In genomic region chr4:75698162-75698962, GRCh38 we compare ENCODE assay signal across 8 cellular contexts. TPM values are rescaled to one million over a fixed set of nuclear protein-coding genes. Genes with fewer than 3 reads are reported as not detected.
DNase-seq lines count a peak whose midpoint lies in the region; ATAC-seq and TF ChIP-seq lines count a peak whose summit lies in the region.

No MANE protein-coding gene starts in this region.

- H3K27ac Mint-ChIP-seq in GM23338 (peak overlapping the region; percentile 60; the same call in 1 of the 2 replicates), type B pancreatic cell (no peak overlapping the region), chondrocyte (ENCODE audit: unreplicated experiment) (no peak overlapping the region)

- no peak for TF ChIP-seq POLR2A in gastroesophageal sphincter (IDR thresholded peaks at IDR 0.05)

- no peaks in the 10 kb centered on the region for H3K27me3 ChIP-seq in GM23338 (ENCODE audit: insufficient read depth)
- H3K27me3 ChIP-seq in gastroesophageal sphincter, result no peaks in the 10 kb centered on the region

- WGBS in gastroesophageal sphincter (ENCODE audit: low coverage in 1 of 2), 2 donors, result 74 to 90% methylated on average over 3 to 6 of the region's 6 CpGs

- peak; percentile 94 for ATAC-seq in GM18858 (IDR thresholded peaks at IDR 0.05; ENCODE audit: unreplicated experiment)
- ATAC-seq in GM23338, result peak; percentile 57
- ATAC-seq in gastroesophageal sphincter, result peak; percentile 58

- in situ Hi-C loops in G401 (cut with HindIII; ENCODE audit: low sequenced_read_pairs), result no loop called here

- H3K9me2 ChIP-seq in GM23338 (ENCODE audit: insufficient read depth), result no peaks in the 10 kb centered on the region

- H3K9me3 ChIP-seq in gastroesophageal sphincter, result no peaks in the 10 kb centered on the region

- H3K27ac ChIP-seq in GM23338 (ENCODE audit: low read depth), result peak overlapping the region; percentile 68; the same call in 1 of the 2 replicates
- peak overlapping the region in 3 of 4 donors; percentile 15 to 47 (median 26) for H3K27ac ChIP-seq in gastroesophageal sphincter

- H2AFZ ChIP-seq in GM23338, result no peak overlapping the region

- peaks cover 41% of the 10 kb centered on the region for H3K4me1 ChIP-seq in GM23338 (ENCODE audit: insufficient read depth)
- H3K4me1 ChIP-seq in gastroesophageal sphincter, result peaks cover 0 to 18% (median 0%) of the 10 kb centered on the region in 3 donors

- H3K9me3 Mint-ChIP-seq in GM23338 (no peaks in the 10 kb centered on the region), type B pancreatic cell (no peaks in the 10 kb centered on the region), chondrocyte (ENCODE audit: low read depth) (no peaks in the 10 kb centered on the region)

- TF ChIP-seq CTCF in GM23338 (conservative IDR thresholded peaks at IDR 0.05; ENCODE audit: low read depth in 2 of 2) (peak in 1 of 2 experiments; percentile 48; a peak in 2 of 4 replicates), gastroesophageal sphincter (IDR thresholded peaks at IDR 0.05) (no peak), type B pancreatic cell (conservative IDR thresholded peaks at IDR 0.05) (no peak), chondrocyte (IDR thresholded peaks at IDR 0.05) (no peak)

- TF ChIP-seq EP300 in gastroesophageal sphincter (IDR thresholded peaks at IDR 0.05), result no peak

- peak; percentile 60 for DNase-seq in GM23338 (ENCODE audit: low spot score)
- DNase-seq in MV-4-11 (lab: John Stamatoyannopoulos, UW), result peak; percentile 87
- DNase-seq in G401 (ENCODE audit: low spot score), result no peak
- DNase-seq in type B pancreatic cell (ENCODE audit: extremely low spot score, unreplicated experiment), result no peak
- no peak for DNase-seq in chondrocyte (ENCODE audit: low spot score)
- DNase-seq in epidermal melanocyte (ENCODE audit: insufficient read length, low spot score), result no peak

- H3K4me2 ChIP-seq in GM23338, result peak overlapping the region; percentile 42; the same call in 1 of the 2 replicates

- no peaks in the 10 kb centered on the region; the same call in none of the 2 replicates for H4K20me1 ChIP-seq in GM23338 (replicated peaks; ENCODE audit: insufficient read depth)

- no peak overlapping the region for H3K4me3 Mint-ChIP-seq in GM23338
- no peak overlapping the region for H3K4me3 Mint-ChIP-seq in type B pancreatic cell
- H3K4me3 Mint-ChIP-seq in chondrocyte (ENCODE audit: unreplicated experiment), result no peak overlapping the region

- no peak overlapping the region for H3K4me3 ChIP-seq in GM23338
- H3K4me3 ChIP-seq in gastroesophageal sphincter, result no peak overlapping the region

- H3K4me1 Mint-ChIP-seq in GM23338 (peaks cover 36% of the 10 kb centered on the region), type B pancreatic cell (ENCODE audit: unreplicated experiment) (peaks cover 9% of the 10 kb centered on the region), chondrocyte (ENCODE audit: low read depth) (no peaks in the 10 kb centered on the region)

- peaks cover 11% of the 10 kb centered on the region for H3K36me3 ChIP-seq in GM23338 (ENCODE audit: insufficient read depth)
- H3K36me3 ChIP-seq in gastroesophageal sphincter, result no peaks in the 10 kb centered on the region

- peaks cover 37% of the 10 kb centered on the region for H3K36me3 Mint-ChIP-seq in GM23338 (ENCODE audit: low read depth)
- H3K36me3 Mint-ChIP-seq in type B pancreatic cell, result peaks cover 5% of the 10 kb centered on the region
- H3K36me3 Mint-ChIP-seq in chondrocyte (ENCODE audit: low read depth), result peaks cover 4% of the 10 kb centered on the region

- peaks cover 97% of the 10 kb centered on the region for H3K79me2 ChIP-seq in GM23338 (replicated peaks; ENCODE audit: insufficient read depth)

- no peaks in the 10 kb centered on the region for H3F3A ChIP-seq in GM23338 (replicated peaks; ENCODE audit: low read depth)

- H3K27me3 Mint-ChIP-seq in GM23338 (ENCODE audit: insufficient read depth, low read depth, poor library complexity) (peaks cover 8% of the 10 kb centered on the region), type B pancreatic cell (no peaks in the 10 kb centered on the region), chondrocyte (ENCODE audit: low read depth) (no peaks in the 10 kb centered on the region)

TF ChIP-seq in GM23338, 12 proteins besides CTCF, POLR2A, EP300 and RAD21:
- TF ChIP-seq ETS1 (IDR thresholded peaks at IDR 0.05) (no peak), CREB1 (CRISPR knock-in tag; IDR thresholded peaks at IDR 0.05; ENCODE audit: low read depth) (no peak)

RNA-seq across cellular contexts. Expression of gene G3BP2, which starts 25.2 kb away (rescaled TPM):
- total RNA-seq in GM23338 (2014; rRNA removed; shearing (Covaris generic)), result 411 and 435 TPM in 2 replicates
- 94.5 and 103 TPM in 2 replicates for polyA plus RNA-seq in GM23338 (2016; fragmentation: Nextera tagmentation; extraction: Ambion mirVana)
- total RNA-seq in gastroesophageal sphincter (100 to 1,000 TPM in 3 of 4 donors, 10 to 100 TPM in 1; 98.6 to 152 (median 129) TPM), type B pancreatic cell (ENCODE audit: low replicate concordance) (129 and 133 TPM in 2 replicates), chondrocyte (153 to 161 TPM (median 157 TPM) in 3 replicates)
- total RNA-seq in G401 (2014; rRNA removed; shearing (Covaris generic)), result 45.0 and 45.8 TPM in 2 replicates

RNA-seq across cellular contexts. Expression of gene USO1, which starts 26.0 kb away (rescaled TPM):
- 241 and 277 TPM in 2 replicates for total RNA-seq in GM23338 (2014; rRNA removed; shearing (Covaris generic))
- polyA plus RNA-seq in GM23338 (2016; fragmentation: Nextera tagmentation; extraction: Ambion mirVana), result 98.5 and 113 TPM in 2 replicates
- 100 to 1,000 TPM in 1 of 4 donors, 10 to 100 TPM in 3; 74.4 to 111 (median 87.9) TPM for total RNA-seq in gastroesophageal sphincter
- total RNA-seq in G401 (2014; rRNA removed; shearing (Covaris generic)), result 41.4 and 65.0 TPM in 2 replicates
- 55.4 and 63.7 TPM in 2 replicates for total RNA-seq in type B pancreatic cell (ENCODE audit: low replicate concordance)
- 85.0 to 98.4 TPM (median 86.4 TPM) in 3 replicates for total RNA-seq in chondrocyte

Comparison
In these comparisons a context has a peak if more than half of its experiments do, and no peak if none do; other contexts are left out.
1. DNase-seq: peak in GM23338 (single experiment) and MV-4-11 (single experiment); none in G401 (single experiment), type B pancreatic cell (single experiment), chondrocyte (single experiment) and epidermal melanocyte (single experiment).
2. Peak in every context shown above with its lines, with median percentiles within 50 percentile points of each other: ATAC-seq.